In the genomic region with DNA sequence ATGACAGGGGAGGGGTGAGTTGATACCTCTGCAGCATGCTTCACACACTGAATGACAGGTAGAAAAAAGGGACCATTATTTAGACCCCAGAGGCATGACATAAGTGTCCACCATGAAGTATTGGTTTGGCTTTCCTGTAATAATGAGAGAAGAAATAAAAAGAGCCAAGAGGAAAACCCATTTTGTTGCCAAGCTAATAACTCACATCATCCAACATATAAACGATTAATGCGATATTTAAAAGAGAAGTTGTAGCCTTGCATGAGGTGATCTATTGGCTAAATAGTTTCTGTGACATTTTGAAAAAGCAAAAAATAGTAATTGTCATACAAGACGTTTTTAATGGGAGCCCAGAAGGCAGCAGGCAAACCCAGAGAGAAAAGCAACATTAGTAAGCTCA, we compare ENCODE assay signal across 28 cellular contexts.
"Had no signal": no experiment of that assay in that cellular context is flagged by ENCODE, and none has a peak within 500 bp of the region (broad histone marks: within the 10 kb centered on the region; RNA-seq: fewer than 3 reads in every experiment).

No MANE protein-coding gene starts in this region.

- H3K4me3 ChIP-seq: coronary artery, dorsolateral prefrontal cortex, gastrocnemius medialis had no signal

- FAIRE-seq: astrocyte, bronchial epithelial cell had no signal

- DNase-seq: activated B cell treated with CpG ODN at 0.5 μM for 24 hours; activated CD4-positive, alpha-beta T cell treated with anti-CD3 and anti-CD28 coated beads for 48 hours; activated CD4-positive, alpha-beta T cell treated with anti-CD3 and anti-CD28 coated beads, Interleukin-2, amount 50 U/mL, for 1 hour; activated CD4-positive, alpha-beta T cell treated with anti-CD3 and anti-CD28 coated beads, Interleukin-2, amount 50 U/mL, for 48 hours; activated CD8-positive, alpha-beta memory T cell treated with anti-CD3 and anti-CD28 coated beads for 24 hours; activated CD8-positive, alpha-beta T cell treated with anti-CD3 and anti-CD28 coated beads for 36 hours; activated effector memory CD4-positive, alpha-beta T cell treated with Interleukin-2 at 50 U/mL for 16 hours; activated gamma-delta T cell treated with Interleukin-2 at 50 U/mL for 16 hours; activated naive CD4-positive, alpha-beta T cell treated with anti-CD3 and anti-CD28 coated beads, Interleukin-2, amount 50 U/mL, for 16 hours; activated naive CD4-positive, alpha-beta T cell treated with Interleukin-2 at 50 U/mL for 16 hours; activated T-cell treated with anti-CD3 and anti-CD28 coated beads, Interleukin-2, amount 50 U/mL, for 4 hours; amniotic stem cell; anterior cingulate cortex; brain microvascular endothelial cell; dorsolateral prefrontal cortex; effector memory CD4-positive, alpha-beta T cell; endodermal cell; foreskin keratinocyte; gastrocnemius medialis; T-helper 1 cell; T-helper 17 cell; T1000; WERI-Rb-1 had no signal

- H3K36me3 ChIP-seq: brain microvascular endothelial cell, gastrocnemius medialis, WERI-Rb-1 had no signal

- H3K27ac ChIP-seq: brain microvascular endothelial cell, coronary artery, dorsolateral prefrontal cortex, foreskin keratinocyte, gastrocnemius medialis, WERI-Rb-1 had no signal

- H3K4me1 ChIP-seq: foreskin keratinocyte had no signal

- H3K9me3 ChIP-seq: gastrocnemius medialis had no signal

- ATAC-seq: activated CD4-positive, CD25-positive, alpha-beta regulatory T cell treated with anti-CD3 and anti-CD28 coated beads, Interleukin-2, amount 50 U/mL, for 24 hours; activated CD8-positive, alpha-beta T cell treated with anti-CD3 and anti-CD28 coated beads for 36 hours; activated T-cell treated with anti-CD3 and anti-CD28 coated beads, Interleukin-2, amount 50 U/mL, for 4 hours; activated T-helper 17 cell treated with anti-CD3 and anti-CD28 coated beads, Interleukin-2, amount 50 U/mL, for 72 hours; foreskin keratinocyte; gastrocnemius medialis; T-helper 17 cell had no signal

- H3K27me3 ChIP-seq: brain microvascular endothelial cell, foreskin keratinocyte, gastrocnemius medialis had no signal
